Comparison of ENCODE assay signal across 1 cellular context in the genomic region with DNA sequence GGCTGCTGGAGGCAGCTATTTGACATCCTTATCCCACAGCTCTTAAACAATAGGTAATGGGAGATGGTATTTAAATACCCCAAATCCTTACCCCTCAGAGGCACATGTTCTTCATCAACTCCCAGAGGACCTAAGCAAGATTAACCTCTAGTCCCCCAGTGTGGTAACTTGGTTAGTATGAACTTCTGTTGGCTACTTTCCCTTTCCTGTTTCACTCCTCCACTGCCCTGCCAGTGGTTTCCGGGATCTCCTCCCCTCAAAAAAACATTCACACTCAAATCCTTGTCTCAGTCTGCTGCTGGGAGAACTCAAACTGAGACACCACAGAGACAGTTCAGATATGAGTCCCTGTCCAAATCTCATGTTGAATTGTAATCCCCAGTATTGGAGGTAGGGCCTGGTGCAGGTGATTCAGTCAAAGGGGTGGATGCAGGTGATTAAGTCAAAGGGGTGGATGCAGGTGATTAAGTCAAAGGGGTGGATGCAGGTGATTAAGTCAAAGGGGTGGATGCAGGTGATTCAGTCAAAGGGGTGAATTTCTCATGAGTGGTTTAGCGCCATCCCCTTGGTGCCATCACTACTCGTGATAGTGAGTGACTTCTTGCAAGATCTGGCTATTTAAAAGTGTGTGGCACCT.
TF ChIP-seq lines count a peak whose summit lies in the region.

No MANE protein-coding gene starts in this region.

TF ChIP-seq in HepG2, 621 proteins besides CTCF, POLR2A, EP300 and RAD21 (continued from another document):
- TF ChIP-seq, protein P1, sequence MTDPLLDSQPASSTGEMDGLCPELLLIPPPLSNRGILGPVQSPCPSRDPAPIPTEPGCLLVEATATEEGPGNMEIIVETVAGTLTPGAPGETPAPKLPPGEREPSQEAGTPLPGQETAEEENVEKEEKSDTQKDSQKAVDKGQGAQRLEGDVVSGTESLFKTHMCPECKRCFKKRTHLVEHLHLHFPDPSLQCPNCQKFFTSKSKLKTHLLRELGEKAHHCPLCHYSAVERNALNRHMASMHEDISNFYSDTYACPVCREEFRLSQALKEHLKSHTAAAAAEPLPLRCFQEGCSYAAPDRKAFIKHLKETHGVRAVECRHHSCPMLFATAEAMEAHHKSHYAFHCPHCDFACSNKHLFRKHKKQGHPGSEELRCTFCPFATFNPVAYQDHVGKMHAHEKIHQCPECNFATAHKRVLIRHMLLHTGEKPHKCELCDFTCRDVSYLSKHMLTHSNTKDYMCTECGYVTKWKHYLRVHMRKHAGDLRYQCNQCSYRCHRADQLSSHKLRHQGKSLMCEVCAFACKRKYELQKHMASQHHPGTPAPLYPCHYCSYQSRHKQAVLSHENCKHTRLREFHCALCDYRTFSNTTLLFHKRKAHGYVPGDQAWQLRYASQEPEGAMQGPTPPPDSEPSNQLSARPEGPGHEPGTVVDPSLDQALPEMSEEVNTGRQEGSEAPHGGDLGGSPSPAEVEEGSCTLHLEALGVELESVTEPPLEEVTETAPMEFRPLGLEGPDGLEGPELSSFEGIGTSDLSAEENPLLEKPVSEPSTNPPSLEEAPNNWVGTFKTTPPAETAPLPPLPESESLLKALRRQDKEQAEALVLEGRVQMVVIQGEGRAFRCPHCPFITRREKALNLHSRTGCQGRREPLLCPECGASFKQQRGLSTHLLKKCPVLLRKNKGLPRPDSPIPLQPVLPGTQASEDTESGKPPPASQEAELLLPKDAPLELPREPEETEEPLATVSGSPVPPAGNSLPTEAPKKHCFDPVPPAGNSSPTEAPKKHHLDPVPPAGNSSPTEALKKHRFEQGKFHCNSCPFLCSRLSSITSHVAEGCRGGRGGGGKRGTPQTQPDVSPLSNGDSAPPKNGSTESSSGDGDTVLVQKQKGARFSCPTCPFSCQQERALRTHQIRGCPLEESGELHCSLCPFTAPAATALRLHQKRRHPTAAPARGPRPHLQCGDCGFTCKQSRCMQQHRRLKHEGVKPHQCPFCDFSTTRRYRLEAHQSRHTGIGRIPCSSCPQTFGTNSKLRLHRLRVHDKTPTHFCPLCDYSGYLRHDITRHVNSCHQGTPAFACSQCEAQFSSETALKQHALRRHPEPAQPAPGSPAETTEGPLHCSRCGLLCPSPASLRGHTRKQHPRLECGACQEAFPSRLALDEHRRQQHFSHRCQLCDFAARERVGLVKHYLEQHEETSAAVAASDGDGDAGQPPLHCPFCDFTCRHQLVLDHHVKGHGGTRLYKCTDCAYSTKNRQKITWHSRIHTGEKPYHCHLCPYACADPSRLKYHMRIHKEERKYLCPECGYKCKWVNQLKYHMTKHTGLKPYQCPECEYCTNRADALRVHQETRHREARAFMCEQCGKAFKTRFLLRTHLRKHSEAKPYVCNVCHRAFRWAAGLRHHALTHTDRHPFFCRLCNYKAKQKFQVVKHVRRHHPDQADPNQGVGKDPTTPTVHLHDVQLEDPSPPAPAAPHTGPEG (CRISPR knock-in tag; IDR thresholded peaks at IDR 0.05) = no peak
TF ChIP-seq in HepG2: peak in this region for 0.
